In the genomic region with DNA sequence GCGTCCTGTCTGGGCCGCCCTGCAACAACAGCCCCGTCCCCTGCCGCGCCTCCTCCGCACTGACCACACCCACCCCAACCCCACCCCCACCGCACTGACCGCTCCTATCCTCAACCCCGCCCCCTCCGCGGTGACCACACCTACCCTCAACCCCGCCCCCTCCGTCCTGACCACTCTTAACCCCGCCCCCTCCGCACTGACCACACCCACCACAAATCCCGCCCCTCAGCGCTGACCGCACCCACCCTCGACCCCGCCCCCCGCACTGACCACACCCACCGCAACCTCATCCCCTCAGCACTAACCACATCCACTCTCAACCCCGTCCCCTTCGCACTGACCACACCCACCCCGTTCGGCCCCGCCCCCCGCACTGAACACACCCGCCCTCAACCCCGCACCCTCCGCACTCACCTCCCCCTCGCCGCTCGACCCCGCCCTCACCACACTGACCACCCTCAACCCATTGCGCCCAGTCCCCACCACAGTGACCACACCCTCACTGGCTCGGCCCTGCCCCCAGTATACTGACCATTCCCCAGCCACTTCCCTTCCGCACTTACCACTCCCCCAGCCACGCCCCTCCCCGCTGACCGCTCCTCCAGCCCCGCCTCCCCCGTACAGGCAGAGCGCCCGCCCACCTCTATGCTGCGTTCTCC, we compare ENCODE assay signal across 8 cellular contexts. TPM values are rescaled to one million over a fixed set of nuclear protein-coding genes. Genes with fewer than 3 reads are reported as not detected.
DNase-seq lines count a peak whose midpoint lies in the region; ATAC-seq lines count a peak whose summit lies in the region.

No MANE protein-coding gene starts in this region.

- DNase-seq in SK-N-MC (ENCODE audit: low read depth, low spot score) (peak; percentile 35), head of caudate nucleus (peak; percentile 13 to 78 (median 56)), occipital lobe (lab: John Stamatoyannopoulos, UW) (peak; percentile 65), substantia nigra (lab: John Stamatoyannopoulos, UW) (peak in 44 of 49 donors; percentile 8 to 84 (median 59)), NK-92 (lab: John Stamatoyannopoulos, UW; ENCODE audit: unreplicated experiment) (no peak)

- H3K4me3 Mint-ChIP-seq in activated naive CD4-positive, alpha-beta T cell treated with anti-CD3 and anti-CD28 coated beads, Interleukin-2, amount 50 U/mL, for 24 hours: peak overlapping the region; percentile 57

- peak overlapping the region; percentile 84 for H3K4me3 ChIP-seq in SK-N-MC

- H3K27ac ChIP-seq in SK-N-MC (no peak overlapping the region), substantia nigra (ENCODE audit: low read depth, low read length, poor library complexity, severe bottlenecking) (no peak overlapping the region)

- ATAC-seq in GM18909 (IDR thresholded peaks at IDR 0.05; ENCODE audit: poor library complexity, unreplicated experiment): peak; percentile 38
- peak; percentile 49 for ATAC-seq in HG03354 (IDR thresholded peaks at IDR 0.05; ENCODE audit: poor library complexity, severe bottlenecking, unreplicated experiment)

- no peak overlapping the region for H3K9ac ChIP-seq in SK-N-MC (ENCODE audit: insufficient read length)

- intact Hi-C loops in head of caudate nucleus (cut with DNase I): no loop called here

- H3K36me3 ChIP-seq in SK-N-MC (ENCODE audit: insufficient read depth, low read length): no peaks in the 10 kb centered on the region

- H3K27me3 Mint-ChIP-seq in activated naive CD4-positive, alpha-beta T cell treated with anti-CD3 and anti-CD28 coated beads, Interleukin-2, amount 50 U/mL, for 24 hours: peaks cover 12% of the 10 kb centered on the region

- peaks cover 17% of the 10 kb centered on the region for H3K4me1 Mint-ChIP-seq in activated naive CD4-positive, alpha-beta T cell treated with anti-CD3 and anti-CD28 coated beads, Interleukin-2, amount 50 U/mL, for 24 hours

- no peaks in the 10 kb centered on the region for H3K9me3 ChIP-seq in SK-N-MC (ENCODE audit: low read depth, low read length)

- no peak overlapping the region for H3K27ac Mint-ChIP-seq in activated naive CD4-positive, alpha-beta T cell treated with anti-CD3 and anti-CD28 coated beads, Interleukin-2, amount 50 U/mL, for 24 hours

- no peaks in the 10 kb centered on the region for H3K36me3 Mint-ChIP-seq in activated naive CD4-positive, alpha-beta T cell treated with anti-CD3 and anti-CD28 coated beads, Interleukin-2, amount 50 U/mL, for 24 hours

- H3K9me3 Mint-ChIP-seq in activated naive CD4-positive, alpha-beta T cell treated with anti-CD3 and anti-CD28 coated beads, Interleukin-2, amount 50 U/mL, for 24 hours: no peaks in the 10 kb centered on the region

RNA-seq across cellular contexts. Expression of a gene that starts 8.2 kb away (rescaled TPM):
- total RNA-seq in occipital lobe: under 0.01 TPM
